In the genomic region with DNA sequence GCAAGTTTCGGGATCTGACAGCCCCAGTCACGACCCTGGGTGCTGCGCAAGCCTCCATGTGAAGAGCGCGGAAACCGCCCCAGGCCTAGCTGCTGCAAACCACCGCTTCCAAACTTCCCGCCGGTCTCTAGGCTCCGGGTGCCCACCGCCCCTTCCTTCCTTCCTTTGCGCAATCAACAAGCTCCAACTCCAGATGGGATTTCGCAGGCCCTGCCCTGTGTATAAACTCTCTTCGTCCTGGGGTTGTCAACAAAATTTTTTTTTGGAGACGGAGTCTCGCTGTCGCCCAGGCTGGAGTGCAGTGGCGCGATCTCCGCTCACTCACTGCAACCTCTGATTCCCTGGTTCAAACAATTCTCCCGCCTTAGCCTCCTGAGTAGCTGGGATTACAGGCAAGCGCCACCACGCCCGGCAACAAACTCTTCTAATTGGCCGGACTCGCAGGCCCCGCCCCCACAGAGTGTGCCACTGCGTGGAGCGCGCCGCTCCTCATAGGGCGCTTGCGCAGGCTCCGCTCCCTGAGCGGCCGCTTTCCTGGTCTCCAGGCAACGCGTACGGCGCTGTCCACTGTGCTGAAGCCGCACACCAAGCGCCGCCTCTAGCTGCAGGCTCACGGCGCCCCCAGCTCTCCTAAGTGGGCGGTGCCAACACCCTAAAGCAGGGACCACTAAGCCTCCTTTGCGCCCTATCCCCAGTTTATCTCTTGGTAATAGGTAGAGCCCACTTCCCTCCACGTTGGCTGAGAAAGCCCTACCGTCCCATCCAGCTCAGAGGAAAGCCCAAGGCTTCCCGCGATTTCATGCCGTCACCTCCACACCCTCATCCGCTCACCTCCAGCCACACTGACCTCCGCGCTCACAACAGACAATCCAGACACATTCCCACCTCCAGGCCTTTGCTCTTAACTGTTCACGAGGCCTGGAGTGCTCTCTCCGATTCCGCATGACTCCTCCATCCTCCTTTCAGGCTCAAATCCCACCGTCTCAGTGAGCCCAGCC, we compare ENCODE assay signal across 8 cellular contexts. TPM values are rescaled to one million over a fixed set of nuclear protein-coding genes. Genes with fewer than 3 reads are reported as not detected.
DNase-seq lines count a peak whose midpoint lies in the region; ATAC-seq and TF ChIP-seq lines count a peak whose summit lies in the region.

No MANE protein-coding gene starts in this region.

- H3K4me1 ChIP-seq in uterus: peaks cover 0 to 6% of the 10 kb centered on the region in 2 donors

- TF ChIP-seq CTCF in HFF-Myc (IDR thresholded peaks at IDR 0.05; ENCODE audit: low read depth, low read length, missing control alignments): no peak
- peak in 2 of 4 experiments; percentile 8 to 21 for TF ChIP-seq CTCF in uterus (IDR thresholded peaks at IDR 0.05)

- H3K4me3 ChIP-seq in HFF-Myc (replicated peaks; ENCODE audit: low read depth, low read length) (no peak overlapping the region), uterus (no peak overlapping the region)

- TF ChIP-seq POLR2A in uterus (IDR thresholded peaks at IDR 0.05): no peak

- intact Hi-C loops in left cardiac atrium (cut with DNase I): loop anchor here (5.0 kb wide), 2 partner anchors 38 to 113 kb away; no protein-coding TSS in a partner anchor
- intact Hi-C loops in uterus (cut with DNase I; ENCODE audit: low total_unique reads): no loop called here

- H3K36me3 ChIP-seq in uterus: no peaks in the 10 kb centered on the region

- ATAC-seq in left cardiac atrium: peak; percentile 98

- peak; percentile 94 for DNase-seq in DMS153 treated with DMSO at 0.1 percent for 48 hours (lab: John Stamatoyannopoulos, UW; ENCODE audit: unreplicated experiment)
- peak; percentile 82 for DNase-seq in HFF-Myc (ENCODE audit: extremely low read depth, low read depth)
- peak; percentile 88 for DNase-seq in NCI-H1694 treated with DMSO at 0.1 percent for 48 hours (lab: John Stamatoyannopoulos, UW)
- peak; percentile 63 to 93 (median 78) for DNase-seq in T-helper 2 cell
- DNase-seq in amniotic stem cell (lab: John Stamatoyannopoulos, UW): peak; percentile 92
- peak; percentile 97 for DNase-seq in left cardiac atrium
- DNase-seq in pulmonary artery endothelial cell (ENCODE audit: low read depth, low spot score): peak; percentile 84
- peak; percentile 78 to 84 for DNase-seq in uterus

- no peak overlapping the region for H3K27ac ChIP-seq in uterus

- no peaks in the 10 kb centered on the region for H3K9me3 ChIP-seq in uterus

- H3K27me3 ChIP-seq in uterus: no peaks in the 10 kb centered on the region

RNA-seq across cellular contexts. Expression of gene QTRT1, which starts 5.5 kb away (rescaled TPM):
- 10 to 100 TPM; 24.7 to 28.2 TPM for total RNA-seq in left cardiac atrium
- total RNA-seq in pulmonary artery endothelial cell: 34.6 and 42.4 TPM in 2 replicates
- 100 to 1,000 TPM in 1 of 4 donors, 10 to 100 TPM in 3; 35.0 to 311 (median 50.8) TPM for total RNA-seq in uterus

RNA-seq across cellular contexts. Expression of gene DNM2, which starts 22.2 kb away (rescaled TPM):
- total RNA-seq in left cardiac atrium (100 to 1,000 TPM; 125 to 186 TPM), pulmonary artery endothelial cell (116 and 131 TPM in 2 replicates), uterus (100 to 1,000 TPM in 2 of 4 donors, 10 to 100 TPM in 2; 46.8 to 150 (median 86.0) TPM)

RNA-seq across cellular contexts. Expression of gene ILF3, which starts 41.6 kb away (rescaled TPM):
- 100 to 1,000 TPM; 108 to 144 TPM for total RNA-seq in left cardiac atrium
- total RNA-seq in pulmonary artery endothelial cell: 148 and 178 TPM in 2 replicates
- 100 to 1,000 TPM in 2 of 4 donors, 10 to 100 TPM in 2; 57.1 to 282 (median 138) TPM for total RNA-seq in uterus
